Comparison of ENCODE assay signal across 9 cellular contexts in the genomic region with DNA sequence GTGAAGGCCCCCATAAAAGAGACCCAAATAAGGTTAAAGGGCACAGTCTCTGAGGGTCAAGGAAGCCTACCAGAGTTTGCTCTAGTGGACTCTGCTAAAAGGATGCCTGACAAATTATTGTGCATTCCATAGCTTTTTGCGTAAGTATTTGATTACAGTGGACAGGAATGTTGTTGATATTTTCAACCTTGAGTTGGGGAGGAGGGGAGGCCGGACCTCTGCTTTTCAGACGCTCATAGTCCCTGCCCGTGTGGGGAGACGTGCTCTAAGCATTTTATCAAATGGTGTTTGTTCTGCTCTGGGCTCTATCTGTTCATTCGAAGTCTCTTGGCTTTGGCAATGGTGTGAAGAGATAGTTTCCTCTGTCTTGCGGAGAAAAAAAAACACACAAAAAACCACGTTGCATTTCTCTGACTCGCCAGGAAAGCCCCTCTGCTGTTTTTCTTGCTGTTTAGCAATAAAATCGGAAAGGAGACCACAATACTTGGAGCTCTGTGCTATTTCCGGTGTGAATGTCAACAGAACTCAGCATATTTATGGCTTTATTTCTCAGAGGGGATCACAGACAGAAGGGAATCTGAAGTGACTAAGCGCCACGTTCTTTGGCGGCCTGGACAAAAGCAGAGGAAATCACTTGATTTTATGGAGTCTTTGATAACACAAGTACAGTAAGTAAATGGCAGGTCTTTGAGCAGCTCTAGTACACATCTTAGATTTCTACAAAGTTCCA.
DNase-seq lines count a peak whose midpoint lies in the region; ATAC-seq, FAIRE-seq and TF ChIP-seq lines count a peak whose summit lies in the region.
"Had no signal": no experiment of that assay in that cellular context is flagged by ENCODE, and none has a peak within 500 bp of the region (broad histone marks: within the 10 kb centered on the region; RNA-seq: fewer than 3 reads in every experiment).

No MANE protein-coding gene starts in this region.

- peak overlapping the region; percentile 97 for H4K91ac ChIP-seq in IMR-90 (ENCODE audit: insufficient read depth, low read depth, low read length)

- no peak for FAIRE-seq in bronchial epithelial cell (lab: Jason Lieb, UNC)
- FAIRE-seq: GM12891 had no signal

- dilution Hi-C loops in IMR-90 (cut with HindIII; ENCODE audit: low sequenced_read_pairs, unreplicated experiment), result no loop called here

- H3K4me1 ChIP-seq in IMR-90 (ENCODE audit: control insufficient read depth, insufficient read depth, low read length), result peaks cover 17% of the 10 kb centered on the region
- peaks cover 14% of the 10 kb centered on the region for H3K4me1 ChIP-seq in mucosa of descending colon (ENCODE audit: low read depth)

- H4K5ac ChIP-seq in IMR-90 (ENCODE audit: low read depth, low read length), result peak overlapping the region; percentile 93

- H4K20me1 ChIP-seq in IMR-90 (ENCODE audit: insufficient read depth, low read length), result no peaks in the 10 kb centered on the region

- in situ Hi-C loops in IMR-90 (cut with MboI; ENCODE audit: low sequenced_read_pairs), result no loop called here

- peak overlapping the region; percentile 91 for H2AK5ac ChIP-seq in IMR-90 (ENCODE audit: low read depth, low read length)

- H3K9ac ChIP-seq in IMR-90 (ENCODE audit: low read depth, low read length), result peak overlapping the region; percentile 41; the same call in 1 of the 2 replicates

- peaks cover 11% of the 10 kb centered on the region for H3K9me1 ChIP-seq in IMR-90 (ENCODE audit: insufficient read depth, low read length)

- peak overlapping the region; percentile 86 for H3K4ac ChIP-seq in IMR-90 (ENCODE audit: low read depth, low read length)

- WGBS in IMR-90 (ENCODE audit: extremely low coverage in 2 of 2, insufficient read length in 1 of 2), 2 experiments, result 0% methylated on average over 6 of the region's 14 CpGs; no CpG with 5 or more reads in 1 of the 2 experiments

- H2AK9ac ChIP-seq in IMR-90 (replicated peaks; ENCODE audit: low read depth, low read length, poor library complexity), result no peak overlapping the region

- H3K4me2 ChIP-seq in IMR-90 (ENCODE audit: low read depth, low read length), result peak overlapping the region; percentile 24

- peak overlapping the region; percentile 96 for H3K27ac ChIP-seq in IMR-90 (ENCODE audit: insufficient read depth, low read length)

- H2AFZ ChIP-seq in IMR-90 (replicated peaks; ENCODE audit: low read length, poor library complexity), result peak overlapping the region; percentile 28

- peak; percentile 96 for ATAC-seq in IMR-90 (ENCODE audit: low read depth)
- peak; percentile 91 for ATAC-seq in mucosa of descending colon

- no peak for TF ChIP-seq CTCF in BJ (IDR thresholded peaks at IDR 0.05; ENCODE audit: insufficient read depth, low read depth, low read length)
- TF ChIP-seq CTCF in IMR-90 (conservative IDR thresholded peaks at IDR 0.05; ENCODE audit: low read depth, low read length), result no peak
- no peak for TF ChIP-seq CTCF in bronchial epithelial cell (IDR thresholded peaks at IDR 0.05; ENCODE audit: insufficient read depth, low read length, severe bottlenecking)
- no peak for TF ChIP-seq CTCF in mucosa of descending colon (IDR thresholded peaks at IDR 0.05)

- no TSS peak for BruUV-seq in IMR-90 (replicated peaks; lab: Mats Ljungman, UMichigan)

- intact Hi-C loops in IMR-90 (cut with micrococcal nuclease) (no loop called here), mucosa of descending colon (cut with DNase I, micrococcal nuclease) (no loop called here)

- peak overlapping the region; percentile 94 for H2BK15ac ChIP-seq in IMR-90 (ENCODE audit: low read depth, low read length)

- no peak overlapping the region for H3K4me3 ChIP-seq in BJ (ENCODE audit: low read depth, low read length)
- H3K4me3 ChIP-seq in IMR-90 (ENCODE audit: insufficient read depth, low read depth, low read length), result no peak overlapping the region
- no peak overlapping the region for H3K4me3 ChIP-seq in bronchial epithelial cell (ENCODE audit: low read depth, low read length)
- H3K4me3 ChIP-seq in mucosa of descending colon, result no peak overlapping the region

- H2BK120ac ChIP-seq in IMR-90 (ENCODE audit: low read depth, low read length), result peak overlapping the region; percentile 98

- peak overlapping the region; percentile 92 for H3K23ac ChIP-seq in IMR-90 (ENCODE audit: low read depth, low read length)

- H3K79me1 ChIP-seq in IMR-90 (ENCODE audit: low read depth in 1 of 2, low read length in 2 of 2), result no peaks in the 10 kb centered on the region; a peak in 1 of 4 replicates

- TF ChIP-seq RAD21 in IMR-90 (IDR thresholded peaks at IDR 0.05; ENCODE audit: low read length), result no peak

- TF ChIP-seq POLR2A in IMR-90 (IDR thresholded peaks at IDR 0.05; ENCODE audit: low read depth, low read length), result no peak

- peak overlapping the region; percentile 88 for H3K14ac ChIP-seq in IMR-90 (replicated peaks; ENCODE audit: low read depth, low read length)

- H2BK5ac ChIP-seq in IMR-90 (ENCODE audit: low read depth, low read length, poor library complexity, severe bottlenecking), result peak overlapping the region; percentile 97

- H3K27me3 ChIP-seq in BJ (ENCODE audit: control insufficient read depth, insufficient read depth, low read length) (no peaks in the 10 kb centered on the region), IMR-90 (ENCODE audit: control insufficient read depth, insufficient read depth, low read length) (no peaks in the 10 kb centered on the region), bronchial epithelial cell (ENCODE audit: control insufficient read depth, insufficient read depth, low read length) (no peaks in the 10 kb centered on the region)

- H4K8ac ChIP-seq in IMR-90 (ENCODE audit: low read depth in 2 of 2, low read length in 2 of 2), result peak overlapping the region; percentile 83 to 87

- CTCF ChIA-PET in BJ (lab: Yijun Ruan, JAX), result interaction anchor here (0.7 to 1.8 kb wide), 3 partner anchors 23 to 52 kb away, joined by 3 to 6 read pairs (median 3); no protein-coding TSS in a partner anchor
- CTCF ChIA-PET in IMR-90 (lab: Yijun Ruan, JAX), result interaction anchor here (0.7 kb wide), 1 partner anchor 719 kb away, joined by 7 read pairs; no protein-coding TSS in a partner anchor

- peak; percentile 76 for DNase-seq in BJ (ENCODE audit: low read depth)
- DNase-seq in IMR-90, result peak; percentile 88
- peak; percentile 24 for DNase-seq in bronchial epithelial cell (ENCODE audit: low read depth)
- DNase-seq in mucosa of descending colon, result peak in 1 of 3 donors; percentile 57
- no peak for DNase-seq in stimulated activated CD4-positive, alpha-beta T cell treated with anti-CD3 and anti-CD28 coated beads, Interleukin-2, amount 100 ng/mL, for 24 hours
- no peak for DNase-seq in NCI-H226
- no peak for DNase-seq in activated CD8-positive, alpha-beta memory T cell treated with anti-CD3 and anti-CD28 coated beads, Interleukin-2, amount 50 U/mL, for 48 hours
- no peak for DNase-seq in NCI-H2107 (lab: John Stamatoyannopoulos, UW)

- H3K56ac ChIP-seq in IMR-90 (ENCODE audit: extremely low read depth, insufficient read depth, low read length), result peak overlapping the region; percentile 88

- H3K9me3 ChIP-seq in IMR-90 (ENCODE audit: control insufficient read depth, insufficient read depth, low read length) (no peaks in the 10 kb centered on the region), mucosa of descending colon (no peaks in the 10 kb centered on the region)

- peak overlapping the region; percentile 98 for H3K18ac ChIP-seq in IMR-90 (ENCODE audit: low read depth, low read length)

- POLR2A ChIA-PET in BJ (lab: Charles Lee), result no interaction called here
- POLR2A ChIA-PET in IMR-90 (lab: Charles Lee; ENCODE audit: unreplicated experiment), result interaction anchor here (1.4 kb wide), 1 partner anchor 10 kb away, joined by 3 read pairs; no protein-coding TSS in a partner anchor

- H2BK20ac ChIP-seq in IMR-90 (ENCODE audit: low read depth, low read length), result peak overlapping the region; percentile 97

- no peaks in the 10 kb centered on the region for H3K36me3 ChIP-seq in BJ (ENCODE audit: control insufficient read depth, insufficient read depth, low read length)
- no peaks in the 10 kb centered on the region for H3K36me3 ChIP-seq in IMR-90 (ENCODE audit: control insufficient read depth, insufficient read depth, low read length)
- no peaks in the 10 kb centered on the region for H3K36me3 ChIP-seq in bronchial epithelial cell (ENCODE audit: control insufficient read depth, insufficient read depth, low read length)
- no peaks in the 10 kb centered on the region for H3K36me3 ChIP-seq in mucosa of descending colon (ENCODE audit: low read depth)

TF ChIP-seq in IMR-90, 13 proteins besides CTCF, POLR2A, EP300 and RAD21:
- peak; percentile 61 for TF ChIP-seq CEBPB (IDR thresholded peaks at IDR 0.05; ENCODE audit: low read depth, low read length)
- TF ChIP-seq FOS (IDR thresholded peaks at IDR 0.05; ENCODE audit: low read depth, low read length), result peak; percentile 51
- TF ChIP-seq NFE2L2 (IDR thresholded peaks at IDR 0.05; ENCODE audit: low read depth, low read length), result 0 out of 2 replicates have a peak, but pooled peaks have one; percentile 19
- TF ChIP-seq CHD1 (IDR thresholded peaks at IDR 0.05; ENCODE audit: low read depth, low read length), result no peak
- peak; percentile 45 for TF ChIP-seq MAFK (IDR thresholded peaks at IDR 0.05; ENCODE audit: low read depth, low read length)
- 0 out of 2 replicates have a peak, but pooled peaks have one; percentile 15 for TF ChIP-seq BHLHE40 (IDR thresholded peaks at IDR 0.05; ENCODE audit: low read depth, low read length)

Comparison
In these comparisons a context has a peak if more than half of its experiments do, and no peak if none do; other contexts are left out.
1. DNase-seq: peak in BJ (single experiment), IMR-90 (single experiment) and bronchial epithelial cell (single experiment); none in stimulated activated CD4-positive, alpha-beta T cell treated with anti-CD3 and anti-CD28 coated beads, Interleukin-2, amount 100 ng/mL, for 24 hours (0 of 2), NCI-H226 (single experiment), activated CD8-positive, alpha-beta memory T cell treated with anti-CD3 and anti-CD28 coated beads, Interleukin-2, amount 50 U/mL, for 48 hours (single experiment) and NCI-H2107 (single experiment).